Comparison of ENCODE assay signal across 37 cellular contexts in genomic region chr5:149374801-149375200, GRCh38. TPM values are rescaled to one million over a fixed set of nuclear protein-coding genes. Genes with fewer than 3 reads are reported as not detected.
"Had no signal": no experiment of that assay in that cellular context is flagged by ENCODE, and none has a peak within 500 bp of the region (broad histone marks: within the 10 kb centered on the region; RNA-seq: fewer than 3 reads in every experiment).

No MANE protein-coding gene starts in this region.

- H3K27me3 Mint-ChIP-seq: activated CD4-positive, alpha-beta memory T cell treated with anti-CD3 and anti-CD28 coated beads for 36 hours; activated CD4-positive, alpha-beta T cell treated with anti-CD3 and anti-CD28 coated beads for 36 hours had no signal

- DNase-seq: activated CD4-positive, alpha-beta memory T cell treated with anti-CD3 and anti-CD28 coated beads for 36 hours; activated CD4-positive, alpha-beta T cell treated with anti-CD3 and anti-CD28 coated beads for 36 hours; activated CD4-positive, alpha-beta T cell treated with anti-CD3 and anti-CD28 coated beads, Interleukin-2, amount 50 U/mL, for 1 hour; activated CD8-positive, alpha-beta memory T cell treated with anti-CD3 and anti-CD28 coated beads, Interleukin-2, amount 50 U/mL, for 4 hours; activated gamma-delta T cell treated with Interleukin-2 at 50 U/mL for 16 hours; activated naive CD4-positive, alpha-beta T cell treated with anti-CD3 and anti-CD28 coated beads for 36 hours; activated T-cell treated with anti-CD3 and anti-CD28 coated beads for 4 hours; activated T-cell treated with anti-CD3 and anti-CD28 coated beads, Interleukin-2, amount 50 U/mL, for 4 hours; caudate nucleus; Kasumi-1; KG1; MG63; NCI-H1048; NCI-H1105 treated with DMSO at 0.1 percent for 48 hours; NCI-H1436; NCI-H1694; NCI-H2029; NCI-H2107; NCI-H2171; NCI-H510A; NCI-H526; NCI-H774; PC-3; Right ventricle myocardium superior had no signal

- H3K27ac Mint-ChIP-seq: activated CD4-positive, alpha-beta memory T cell treated with anti-CD3 and anti-CD28 coated beads for 36 hours; activated CD4-positive, alpha-beta T cell treated with anti-CD3 and anti-CD28 coated beads for 36 hours; activated naive CD4-positive, alpha-beta T cell treated with anti-CD3 and anti-CD28 coated beads for 36 hours; activated naive CD4-positive, alpha-beta T cell treated with anti-CD3 and anti-CD28 coated beads, Interleukin-2, amount 50 U/mL, for 72 hours; activated T-helper 1 cell treated with anti-CD3 and anti-CD28 coated beads, Interleukin-12 subunit alpha, Interleukin-12 subunit beta, Interleukin-2, Interleukin-4 antibody, amounts not matched to agents 30 ng/mL and 10 ng/mL and 1 ng/mL, durations not matched to agents 14 hours and 24 hours and 36 hours; IgD-negative memory B cell; T-helper 1 cell treated with Interleukin-12 subunit alpha and Interleukin-12 subunit beta and Interleukin-4 antibody, amounts not matched to agents 30 μg/mL and 1 μg/mL, for 36 hours; T-helper 2 cell treated with Interferon-gamma antibody and Interleukin-4, amounts not matched to agents 5 μg/mL and 100 μg/mL, for 36 hours; WTC11 had no signal

- H3K4me3 ChIP-seq: adrenal gland, MG63 had no signal

- H3K27ac ChIP-seq: adrenal gland, RWPE1 had no signal

- H3K36me3 ChIP-seq: adrenal gland, MG63 had no signal

- H3K9me3 Mint-ChIP-seq: activated CD4-positive, alpha-beta memory T cell treated with anti-CD3 and anti-CD28 coated beads for 36 hours; activated naive CD4-positive, alpha-beta T cell treated with anti-CD3 and anti-CD28 coated beads for 36 hours; activated naive CD4-positive, alpha-beta T cell treated with anti-CD3 and anti-CD28 coated beads, Interleukin-2, amount 50 U/mL, for 72 hours; activated T-cell treated with anti-CD3 and anti-CD28 coated beads, Interleukin-2, amount 50 U/mL, for 4 hours; activated T-helper 1 cell treated with anti-CD3 and anti-CD28 coated beads, Interleukin-12 subunit alpha, Interleukin-12 subunit beta, Interleukin-2, Interleukin-4 antibody, amounts not matched to agents 30 ng/mL and 10 ng/mL and 1 ng/mL, durations not matched to agents 14 hours and 24 hours and 36 hours; brain; IgD-negative memory B cell; T-helper 1 cell treated with Interleukin-12 subunit alpha and Interleukin-12 subunit beta and Interleukin-4 antibody, amounts not matched to agents 30 μg/mL and 1 μg/mL, for 36 hours; T-helper 2 cell treated with Interferon-gamma antibody and Interleukin-4, amounts not matched to agents 5 μg/mL and 100 μg/mL, for 36 hours had no signal

- H3K4me3 Mint-ChIP-seq: activated CD4-positive, alpha-beta memory T cell treated with anti-CD3 and anti-CD28 coated beads for 36 hours; activated CD4-positive, alpha-beta T cell treated with anti-CD3 and anti-CD28 coated beads for 36 hours; activated naive CD4-positive, alpha-beta T cell treated with anti-CD3 and anti-CD28 coated beads for 36 hours; activated T-cell treated with anti-CD3 and anti-CD28 coated beads, Interleukin-2, amount 50 U/mL, for 4 hours; activated T-helper 1 cell treated with anti-CD3 and anti-CD28 coated beads, Interleukin-12 subunit alpha, Interleukin-12 subunit beta, Interleukin-2, Interleukin-4 antibody, amounts not matched to agents 30 ng/mL and 10 ng/mL and 1 ng/mL, durations not matched to agents 14 hours and 24 hours and 36 hours; brain; IgD-negative memory B cell; T-helper 1 cell treated with Interleukin-12 subunit alpha and Interleukin-12 subunit beta and Interleukin-4 antibody, amounts not matched to agents 30 μg/mL and 1 μg/mL, for 36 hours; T-helper 2 cell treated with Interferon-gamma antibody and Interleukin-4, amounts not matched to agents 5 μg/mL and 100 μg/mL, for 36 hours; WTC11 had no signal

- ATAC-seq: activated CD4-positive, alpha-beta T cell treated with anti-CD3 and anti-CD28 coated beads for 36 hours; activated CD4-positive, CD25-positive, alpha-beta regulatory T cell treated with anti-CD3 and anti-CD28 coated beads, Interleukin-2, amount 50 U/mL, for 24 hours; activated naive CD4-positive, alpha-beta T cell treated with anti-CD3 and anti-CD28 coated beads, Interleukin-2, amount 50 U/mL, for 72 hours; activated T-cell treated with anti-CD3 and anti-CD28 coated beads, Interleukin-2, amount 50 U/mL, for 4 hours; PC-3; WTC11 had no signal

- H3K36me3 Mint-ChIP-seq: activated CD4-positive, alpha-beta memory T cell treated with anti-CD3 and anti-CD28 coated beads for 36 hours; activated naive CD4-positive, alpha-beta T cell treated with anti-CD3 and anti-CD28 coated beads, Interleukin-2, amount 50 U/mL, for 72 hours; brain; IgD-negative memory B cell; WTC11 had no signal

- H3K27me3 ChIP-seq: adrenal gland, MG63 had no signal

- H3K9me3 ChIP-seq: adrenal gland, MG63 had no signal

- H3K4me1 Mint-ChIP-seq: activated CD4-positive, alpha-beta T cell treated with anti-CD3 and anti-CD28 coated beads for 36 hours had no signal

- FAIRE-seq: RCC 7860, TTC549 had no signal

RNA-seq across cellular contexts. Expression of gene IL17B, which starts 4.3 kb away (rescaled TPM):
- total RNA-seq: activated CD4-positive, alpha-beta memory T cell treated with anti-CD3 and anti-CD28 coated beads for 36 hours; activated CD4-positive, alpha-beta T cell treated with anti-CD3 and anti-CD28 coated beads for 36 hours; activated naive CD4-positive, alpha-beta T cell treated with anti-CD3 and anti-CD28 coated beads for 36 hours; activated naive CD4-positive, alpha-beta T cell treated with anti-CD3 and anti-CD28 coated beads, Interleukin-2, amount 50 U/mL, for 72 hours; activated T-cell treated with anti-CD3 and anti-CD28 coated beads, Interleukin-2, amount 50 U/mL, for 4 hours; activated T-helper 1 cell treated with anti-CD3 and anti-CD28 coated beads, Interleukin-12 subunit alpha, Interleukin-12 subunit beta, Interleukin-2, Interleukin-4 antibody, amounts not matched to agents 30 ng/mL and 10 ng/mL and 1 ng/mL, durations not matched to agents 14 hours and 24 hours and 36 hours; bronchial epithelial cell; PC-3; Right ventricle myocardium superior; WTC11 had no signal
- polyA plus RNA-seq: IgD-negative memory B cell had no signal
